ENCODE assay signal across 9 cellular contexts in genomic region chr6:32975886-32976285, GRCh38. TPM values are rescaled to one million over a fixed set of nuclear protein-coding genes. Genes with fewer than 3 reads are reported as not detected.
DNase-seq lines count a peak whose midpoint lies in the region; ATAC-seq and TF ChIP-seq lines count a peak whose summit lies in the region.
"Had no signal": no experiment of that assay in that cellular context is flagged by ENCODE, and none has a peak within 500 bp of the region (broad histone marks: within the 10 kb centered on the region; RNA-seq: fewer than 3 reads in every experiment).

No MANE protein-coding gene starts in this region.

- H3K9ac ChIP-seq in HUES64 (ENCODE audit: low read depth, low read length) = no peak overlapping the region

- WGBS in HUES64 = 96% methylated on average over 2 of the region's 2 CpGs

- no peak for TF ChIP-seq CTCF in AG10803 (conservative IDR thresholded peaks at IDR 0.05; ENCODE audit: low read length)
- TF ChIP-seq CTCF in astrocyte of the spinal cord (IDR thresholded peaks at IDR 0.05; ENCODE audit: low read depth, low read length) = no peak

- H3K9me3 ChIP-seq in HUES64 (ENCODE audit: insufficient read depth, low read depth, low read length) (no peaks in the 10 kb centered on the region), muscle layer of duodenum (ENCODE audit: control insufficient read depth in 1 of 2, low read length in 2 of 2) (no peaks in the 10 kb centered on the region)

- in situ Hi-C loops in astrocyte of the spinal cord (cut with HindIII; ENCODE audit: low sequenced_read_pairs) = loop anchor here (10.0 kb wide), 1 partner anchor 131 kb away; the partner anchor contains the start of gene PSMB8

- H3K4me1 ChIP-seq in HUES64 (ENCODE audit: insufficient read depth, low read length) (peaks cover 6% of the 10 kb centered on the region; the same call in 1 of the 2 replicates), muscle layer of duodenum (ENCODE audit: control insufficient read depth in 1 of 2, insufficient read depth in 2 of 2, low read length in 2 of 2) (peaks cover 25 to 59% of the 10 kb centered on the region in 2 donors)

- no peak for DNase-seq in AG10803 (ENCODE audit: low read depth)
- DNase-seq in astrocyte of the spinal cord (ENCODE audit: low read depth, low spot score) = no peak
- no peak for DNase-seq in SIG-M5 treated with dmso at 0.1 percent for 504 hours (lab: John Stamatoyannopoulos, UW; ENCODE audit: unreplicated experiment)
- no peak for DNase-seq in NCI-H146 (lab: John Stamatoyannopoulos, UW)
- DNase-seq: NCI-H2081 treated with DMSO at 0.1 percent for 48 hours had no signal

- H3K27ac ChIP-seq in HUES64 (ENCODE audit: low read depth, low read length) = no peak overlapping the region
- H3K27ac ChIP-seq in muscle layer of duodenum (ENCODE audit: low read length) = no peak overlapping the region

- ATAC-seq in HG02840 (IDR thresholded peaks at IDR 0.05; ENCODE audit: low FRiP score, unreplicated experiment) (no peak), GM18870 (IDR thresholded peaks at IDR 0.05; ENCODE audit: unreplicated experiment) (no peak)

- H3K36me3 ChIP-seq in HUES64 (ENCODE audit: insufficient read depth, low read length) (peaks cover 92% of the 10 kb centered on the region), muscle layer of duodenum (ENCODE audit: control insufficient read depth in 1 of 2, insufficient read depth in 2 of 2, low read length in 2 of 2) (peaks cover 66 to 78% of the 10 kb centered on the region in 2 donors)

- H3K27me3 ChIP-seq in HUES64 (ENCODE audit: insufficient read depth, low read length) (no peaks in the 10 kb centered on the region), muscle layer of duodenum (ENCODE audit: low read depth, low read length) (no peaks in the 10 kb centered on the region)

- H3K4me3 ChIP-seq in AG10803 (ENCODE audit: low read length) = peak overlapping the region; percentile 96
- peak overlapping the region; percentile 94 for H3K4me3 ChIP-seq in HUES64 (ENCODE audit: low read length)
- H3K4me3 ChIP-seq in astrocyte of the spinal cord (ENCODE audit: low read depth, low read length) = peak overlapping the region; percentile 80
- peak overlapping the region; percentile 93 to 95 for H3K4me3 ChIP-seq in muscle layer of duodenum (ENCODE audit: low read depth in 1 of 2, low read length in 2 of 2)

RNA-seq across cellular contexts. Expression of gene BRD2, which starts 7.5 kb away (rescaled TPM):
- 111 TPM for polyA plus RNA-seq in HUES64 (2013, experiment 1 of 2)
- 112 TPM for polyA plus RNA-seq in HUES64 (2013, experiment 2 of 2)

RNA-seq across cellular contexts. Expression of gene HLA-DMA, which starts 23.0 kb away (rescaled TPM):
- 2.5 TPM for polyA plus RNA-seq in HUES64 (2013, experiment 1 of 2)
- 2.4 TPM for polyA plus RNA-seq in HUES64 (2013, experiment 2 of 2)

RNA-seq across cellular contexts. Expression of gene HLA-DOA, which starts 33.5 kb away (rescaled TPM):
- polyA plus RNA-seq in HUES64 (2013, experiment 1 of 2) = 8.7 TPM
- 9.1 TPM for polyA plus RNA-seq in HUES64 (2013, experiment 2 of 2)

RNA-seq across cellular contexts. Expression of gene HLA-DMB, which starts 35.1 kb away (rescaled TPM):
- polyA plus RNA-seq in HUES64 (2013, experiment 1 of 2) = 0.45 TPM
- polyA plus RNA-seq in HUES64 (2013, experiment 2 of 2) = 0.82 TPM
